1 cellular context compared by ENCODE assay signal in the genomic region with DNA sequence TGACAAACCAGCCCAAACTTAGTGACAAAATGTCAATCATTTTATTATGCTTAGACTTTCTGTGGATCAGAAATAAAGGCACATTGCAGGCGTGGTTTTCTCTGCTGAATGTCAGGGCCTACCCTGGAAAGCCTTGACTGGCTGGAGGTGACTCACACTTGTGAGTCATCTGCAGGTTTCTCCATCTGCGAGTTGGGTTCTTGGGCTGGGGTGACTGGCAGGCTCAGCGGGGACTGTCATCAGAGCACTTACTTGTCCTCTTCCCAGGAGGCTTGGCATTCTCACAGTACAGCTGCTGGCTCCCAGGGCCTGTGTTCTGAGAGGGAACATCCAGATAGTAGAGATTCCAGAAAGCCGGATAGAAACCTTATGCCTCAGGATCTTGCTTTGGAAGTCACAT.
TF ChIP-seq lines count a peak whose summit lies in the region.

No MANE protein-coding gene starts in this region.

TF ChIP-seq in IMR-90, 13 proteins besides CTCF, POLR2A, EP300 and RAD21 (continued from another document):
- TF ChIP-seq, protein P1, sequence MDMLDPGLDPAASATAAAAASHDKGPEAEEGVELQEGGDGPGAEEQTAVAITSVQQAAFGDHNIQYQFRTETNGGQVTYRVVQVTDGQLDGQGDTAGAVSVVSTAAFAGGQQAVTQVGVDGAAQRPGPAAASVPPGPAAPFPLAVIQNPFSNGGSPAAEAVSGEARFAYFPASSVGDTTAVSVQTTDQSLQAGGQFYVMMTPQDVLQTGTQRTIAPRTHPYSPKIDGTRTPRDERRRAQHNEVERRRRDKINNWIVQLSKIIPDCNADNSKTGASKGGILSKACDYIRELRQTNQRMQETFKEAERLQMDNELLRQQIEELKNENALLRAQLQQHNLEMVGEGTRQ (IDR thresholded peaks at IDR 0.05; ENCODE audit: low read depth, low read length) = no peak
TF ChIP-seq in IMR-90: peak in this region for 3.
